ENCODE assay signal across 21 cellular contexts in the genomic region with DNA sequence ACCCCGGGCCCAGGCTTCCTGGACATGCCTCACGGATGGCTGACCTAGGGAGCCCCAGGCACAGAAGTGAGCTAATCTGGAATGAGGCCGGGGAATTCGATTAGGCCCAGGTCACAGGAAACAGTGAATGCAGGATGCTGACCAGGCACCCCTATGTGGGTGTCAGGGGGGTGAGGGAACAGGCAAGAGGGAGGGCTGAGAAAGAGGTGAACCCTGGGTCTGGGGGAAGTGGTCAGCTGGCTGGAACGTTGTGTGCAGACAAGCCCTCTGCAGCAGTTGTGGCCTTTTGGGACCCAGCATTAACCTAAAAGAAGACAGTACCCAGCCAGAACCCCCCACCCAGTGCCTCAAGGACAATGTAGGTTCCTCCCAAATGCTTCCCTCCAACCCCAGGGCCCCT. TPM values are rescaled to one million over a fixed set of nuclear protein-coding genes. Genes with fewer than 3 reads are reported as not detected.
A peak's percentile ranks its signal among the peaks of the same experiment; 100 is the strongest.
DNase-seq lines count a peak whose midpoint lies in the region; ATAC-seq and TF ChIP-seq lines count a peak whose summit lies in the region.
"Had no signal": no experiment of that assay in that cellular context is flagged by ENCODE, and none has a peak within 500 bp of the region (broad histone marks: within the 10 kb centered on the region; RNA-seq: fewer than 3 reads in every experiment).

No MANE protein-coding gene starts in this region.

- H3K27ac ChIP-seq in cardiac muscle cell (peak overlapping the region; percentile 59), upper lobe of right lung (no peak overlapping the region), PC-3 (ENCODE audit: low read length) (no peak overlapping the region)
- H3K27ac ChIP-seq: foreskin keratinocyte, right atrium auricular region had no signal

- ATAC-seq in left cardiac atrium: no peak
- no peak for ATAC-seq in activated B cell treated with CpG ODN at 0.5 μM for 24 hours (ENCODE audit: low read depth)
- no peak for ATAC-seq in naive B cell (ENCODE audit: low read depth in 2 of 2)
- peak; percentile 14 for ATAC-seq in upper lobe of right lung
- no peak for ATAC-seq in PC-3
- ATAC-seq: activated T-helper 17 cell treated with anti-CD3 and anti-CD28 coated beads, Interleukin-2, amount 50 U/mL, for 72 hours; foreskin keratinocyte had no signal

- H3K27me3 Mint-ChIP-seq in activated B cell treated with CpG ODN at 0.5 μM for 24 hours (no peaks in the 10 kb centered on the region), naive B cell (no peaks in the 10 kb centered on the region)
- H3K27me3 Mint-ChIP-seq: activated CD4-positive, alpha-beta T cell treated with anti-CD3 and anti-CD28 coated beads for 36 hours; activated naive CD8-positive, alpha-beta T cell treated with anti-CD3 and anti-CD28 coated beads, Interleukin-2, amount 10 ng/mL, durations not matched to agents 7 days and 5 days; activated T-helper 17 cell treated with anti-CD3 and anti-CD28 coated beads, Interleukin-2, amount 50 U/mL, for 72 hours had no signal

- H2AFZ ChIP-seq in PC-3 (ENCODE audit: low read length): no peak overlapping the region

- H3K4me1 ChIP-seq in cardiac muscle cell (ENCODE audit: low read depth) (peaks cover 10% of the 10 kb centered on the region), upper lobe of right lung (peaks cover 4% of the 10 kb centered on the region), PC-3 (ENCODE audit: insufficient read depth, low read length) (no peaks in the 10 kb centered on the region)

- DNase-seq in cardiac muscle cell (ENCODE audit: low read depth in 1 of 2, low spot score in 1 of 2) (no peak), left cardiac atrium (no peak), activated B cell treated with CpG ODN at 0.5 μM for 24 hours (no peak), naive B cell (no peak), upper lobe of right lung (no peak), cerebellar nuclear complex (lab: John Stamatoyannopoulos, UW) (no peak), PC-3 (no peak), D341Med (ENCODE audit: low spot score) (no peak)
- DNase-seq: activated CD4-positive, alpha-beta T cell treated with anti-CD3 and anti-CD28 coated beads for 36 hours; activated naive CD8-positive, alpha-beta T cell treated with anti-CD3 and anti-CD28 coated beads, Interleukin-2, amount 10 ng/mL, durations not matched to agents 7 days and 5 days; Calu3; effector CD4-positive, alpha-beta T cell; foreskin keratinocyte; GOT3; hippocampal formation; NCI-H1694; NCI-H69; SHP77 treated with DMSO at 0.1 percent for 48 hours; T-helper 1 cell had no signal

- H3K4me1 Mint-ChIP-seq in activated B cell treated with CpG ODN at 0.5 μM for 24 hours: peaks cover 24% of the 10 kb centered on the region
- H3K4me1 Mint-ChIP-seq in naive B cell: peaks cover 16 to 26% (median 21%) of the 10 kb centered on the region in 3 donors
- H3K4me1 Mint-ChIP-seq: activated CD4-positive, alpha-beta T cell treated with anti-CD3 and anti-CD28 coated beads for 36 hours; activated T-helper 17 cell treated with anti-CD3 and anti-CD28 coated beads, Interleukin-2, amount 50 U/mL, for 72 hours had no signal

- H3K9me3 Mint-ChIP-seq in activated B cell treated with CpG ODN at 0.5 μM for 24 hours (no peaks in the 10 kb centered on the region), naive B cell (no peaks in the 10 kb centered on the region)
- H3K9me3 Mint-ChIP-seq: activated naive CD8-positive, alpha-beta T cell treated with anti-CD3 and anti-CD28 coated beads, Interleukin-2, amount 10 ng/mL, durations not matched to agents 7 days and 5 days; activated T-helper 17 cell treated with anti-CD3 and anti-CD28 coated beads, Interleukin-2, amount 50 U/mL, for 72 hours had no signal

- POLR2A ChIA-PET in activated B cell treated with CpG ODN at 0.5 μM for 24 hours (lab: Charles Lee) (interaction anchor here (0.6 to 1.8 kb wide), 5 partner anchors 17 to 53 kb away, joined by 4 to 10 read pairs (median 6); a partner anchor contains a TSS), PC-3 (lab: Charles Lee; ENCODE audit: unreplicated experiment) (no interaction called here)

- CTCF ChIA-PET in activated B cell treated with CpG ODN at 0.5 μM for 24 hours (lab: Charles Lee): interaction anchor here (1.6 kb wide), 1 partner anchor 117 kb away, joined by 5 read pairs; no protein-coding TSS in a partner anchor
- CTCF ChIA-PET in PC-3 (lab: Charles Lee): no interaction called here

- H3K4me3 Mint-ChIP-seq in activated B cell treated with CpG ODN at 0.5 μM for 24 hours (no peak overlapping the region), naive B cell (peak overlapping the region in 3 of 8 donors; percentile 63 to 89 (median 81))
- H3K4me3 Mint-ChIP-seq: activated CD4-positive, alpha-beta T cell treated with anti-CD3 and anti-CD28 coated beads for 36 hours; activated naive CD8-positive, alpha-beta T cell treated with anti-CD3 and anti-CD28 coated beads, Interleukin-2, amount 10 ng/mL, durations not matched to agents 7 days and 5 days; activated T-helper 17 cell treated with anti-CD3 and anti-CD28 coated beads, Interleukin-2, amount 50 U/mL, for 72 hours had no signal

- no peaks in the 10 kb centered on the region for H3F3A ChIP-seq in PC-3 (ENCODE audit: low read length, unreplicated experiment)

- no peaks in the 10 kb centered on the region for H3K79me2 ChIP-seq in PC-3 (ENCODE audit: low read length)

- H3K36me3 ChIP-seq in cardiac muscle cell: no peaks in the 10 kb centered on the region
- no peaks in the 10 kb centered on the region for H3K36me3 ChIP-seq in upper lobe of right lung
- H3K36me3 ChIP-seq in PC-3 (ENCODE audit: low read depth, low read length): no peaks in the 10 kb centered on the region
- H3K36me3 ChIP-seq: right atrium auricular region had no signal

- H3K27ac Mint-ChIP-seq in activated B cell treated with CpG ODN at 0.5 μM for 24 hours (peak overlapping the region; percentile 75), naive B cell (peak overlapping the region in 4 of 6 donors; percentile 65 to 87 (median 80))
- H3K27ac Mint-ChIP-seq: activated CD4-positive, alpha-beta T cell treated with anti-CD3 and anti-CD28 coated beads for 36 hours had no signal

- H3K9ac ChIP-seq in PC-3 (ENCODE audit: low read length): no peak overlapping the region

- H3K4me2 ChIP-seq in PC-3 (ENCODE audit: low read length): no peak overlapping the region

- no peak overlapping the region for H3K4me3 ChIP-seq in cardiac muscle cell
- no peak overlapping the region for H3K4me3 ChIP-seq in upper lobe of right lung
- no peak overlapping the region for H3K4me3 ChIP-seq in PC-3 (ENCODE audit: low read length)
- H3K4me3 ChIP-seq: right atrium auricular region had no signal

- intact Hi-C loops in left cardiac atrium (cut with DNase I): no loop called here
- intact Hi-C loops in activated B cell treated with CpG ODN at 0.5 μM for 24 hours (cut with micrococcal nuclease): no loop called here
- intact Hi-C loops in upper lobe of right lung (cut with DNase I): no loop called here
- intact Hi-C loops in PC-3 (cut with micrococcal nuclease): no loop called here

- H3K9me3 ChIP-seq in cardiac muscle cell (ENCODE audit: low read depth): no peaks in the 10 kb centered on the region
- H3K9me3 ChIP-seq in upper lobe of right lung: no peaks in the 10 kb centered on the region
- no peaks in the 10 kb centered on the region for H3K9me3 ChIP-seq in PC-3 (ENCODE audit: low read length)
- H3K9me3 ChIP-seq: right atrium auricular region had no signal

- H3K36me3 Mint-ChIP-seq in activated B cell treated with CpG ODN at 0.5 μM for 24 hours (ENCODE audit: low read depth): no peaks in the 10 kb centered on the region
- no peaks in the 10 kb centered on the region for H3K36me3 Mint-ChIP-seq in naive B cell

- no peaks in the 10 kb centered on the region for H4K20me1 ChIP-seq in PC-3 (ENCODE audit: low read length)

- H3K9me2 ChIP-seq in PC-3 (replicated peaks; ENCODE audit: low read length): no peaks in the 10 kb centered on the region

- no TSS peak for BruUV-seq in PC-3 (replicated peaks; lab: Mats Ljungman, UMichigan)

- no peaks in the 10 kb centered on the region for H3K27me3 ChIP-seq in cardiac muscle cell
- H3K27me3 ChIP-seq in upper lobe of right lung: no peaks in the 10 kb centered on the region
- H3K27me3 ChIP-seq in PC-3 (ENCODE audit: low read length): no peaks in the 10 kb centered on the region
- H3K27me3 ChIP-seq: foreskin keratinocyte, right atrium auricular region had no signal

- no peak for TF ChIP-seq CTCF in cardiac muscle cell (IDR thresholded peaks at IDR 0.05; ENCODE audit: low read depth, low read length)
- TF ChIP-seq CTCF in activated B cell treated with CpG ODN at 0.5 μM for 24 hours (IDR thresholded peaks at IDR 0.05): no peak
- TF ChIP-seq CTCF in upper lobe of right lung (IDR thresholded peaks at IDR 0.05): no peak
- TF ChIP-seq CTCF in PC-3 (conservative IDR thresholded peaks at IDR 0.05; ENCODE audit: low read depth, low read length): no peak

RNA-seq across cellular contexts. Expression of a gene that starts 8.1 kb away (rescaled TPM):
- total RNA-seq in cardiac muscle cell (3.4 and 5.2 TPM in 2 replicates), left cardiac atrium (1 to 10 TPM; 1.4 to 2.1 TPM), activated B cell treated with CpG ODN at 0.5 μM for 24 hours (0.91 and 1.7 TPM in 2 replicates), upper lobe of right lung (1.2 TPM), PC-3 (2014; rRNA removed) (4.9 and 5.4 TPM in 2 replicates)
- polyA plus RNA-seq in cardiac muscle cell (2.7 and 10.8 TPM in 2 replicates), naive B cell (ENCODE audit: low read depth in 6 of 6) (1 to 10 TPM in 5 of 6 donors, not detected in 1; 4.8 to 8.4 (median 5.6) TPM)

RNA-seq across cellular contexts. Expression of a gene that starts 42.3 kb away (rescaled TPM):
- total RNA-seq in cardiac muscle cell: 31.0 and 39.6 TPM in 2 replicates
- polyA plus RNA-seq in cardiac muscle cell: 43.7 and 59.4 TPM in 2 replicates
- 10 to 100 TPM; 21.1 to 26.6 TPM for total RNA-seq in left cardiac atrium
- 129 and 135 TPM in 2 replicates for total RNA-seq in activated B cell treated with CpG ODN at 0.5 μM for 24 hours
- 10 to 100 TPM; 32.1 to 95.4 (median 71.6) TPM for polyA plus RNA-seq in naive B cell (ENCODE audit: low read depth in 6 of 6)
- 31.2 TPM for total RNA-seq in upper lobe of right lung
- total RNA-seq in PC-3 (2014; rRNA removed): 50.2 and 71.9 TPM in 2 replicates

RNA-seq across cellular contexts. Expression of a gene that starts 52.8 kb away (rescaled TPM):
- total RNA-seq in cardiac muscle cell: 41.5 and 58.8 TPM in 2 replicates
- polyA plus RNA-seq in cardiac muscle cell: 63.1 and 92.3 TPM in 2 replicates
- total RNA-seq in left cardiac atrium: 10 to 100 TPM; 32.5 to 34.7 TPM
- total RNA-seq in activated B cell treated with CpG ODN at 0.5 μM for 24 hours: 77.1 and 77.5 TPM in 2 replicates
- polyA plus RNA-seq in naive B cell (ENCODE audit: low read depth in 6 of 6): 100 to 1,000 TPM in 1 of 6 donors, 10 to 100 TPM in 5; 61.2 to 106 (median 81.3) TPM
- total RNA-seq in upper lobe of right lung: 66.9 TPM
- total RNA-seq in PC-3 (2014; rRNA removed): 32.4 and 47.2 TPM in 2 replicates
